ENCODE assay signal across 24 cellular contexts in genomic region chr1:81020506-81020905, GRCh38.
"Had no signal": no experiment of that assay in that cellular context is flagged by ENCODE, and none has a peak within 500 bp of the region (broad histone marks: within the 10 kb centered on the region; RNA-seq: fewer than 3 reads in every experiment).

No MANE protein-coding gene starts in this region.

- ATAC-seq: HepG2, Panc1, PC-3 had no signal

- H3K9ac ChIP-seq: SK-N-SH had no signal

- H3K9me2 ChIP-seq: SK-N-SH had no signal

- DNase-seq: Karpas-422, KG1, MG63, NCI-H1092, NCI-H1105 treated with DMSO at 0.1 percent for 48 hours, NCI-H1417 treated with DMSO at 0.1 percent for 48 hours, NCI-H146, NCI-H1694 treated with DMSO at 0.1 percent for 48 hours, NCI-H2029, NCI-H2081 treated with DMSO at 0.1 percent for 48 hours, NCI-H2171, NCI-H226, NCI-H446, NCI-H510A, NCI-H524 treated with DMSO at 0.1 percent for 48 hours, NCI-H69, NCI-H774, PC-3, SHP77, SK-N-SH, SW 1271 had no signal

- H3K9me3 ChIP-seq: SK-N-SH had no signal

- H3K36me3 ChIP-seq: MG63 had no signal

- H3K4me3 ChIP-seq: MG63 had no signal

- H3K27me3 ChIP-seq: MG63 had no signal

- H3K4me2 ChIP-seq: SK-N-SH had no signal

- FAIRE-seq: HepG2 had no signal

- H3K27ac ChIP-seq: RWPE1 had no signal
